In genomic region chr2:2571301-2572198, GRCh38 we compare ENCODE assay signal across 16 cellular contexts.
DNase-seq lines count a peak whose midpoint lies in the region; ATAC-seq and TF ChIP-seq lines count a peak whose summit lies in the region.
"Had no signal": no experiment of that assay in that cellular context is flagged by ENCODE, and none has a peak within 500 bp of the region (broad histone marks: within the 10 kb centered on the region; RNA-seq: fewer than 3 reads in every experiment).

No MANE protein-coding gene starts in this region.

- H3F3A ChIP-seq in neural progenitor cell (ENCODE audit: low read depth) = peaks cover 6% of the 10 kb centered on the region

- no peaks in the 10 kb centered on the region for H4K20me1 ChIP-seq in neural progenitor cell (ENCODE audit: low read depth)

- no peaks in the 10 kb centered on the region for H3K4me1 Mint-ChIP-seq in activated T-cell treated with anti-CD3 and anti-CD28 coated beads, Interleukin-2, amount 50 U/mL, for 24 hours (ENCODE audit: low read depth)
- H3K4me1 Mint-ChIP-seq in neural progenitor cell = no peaks in the 10 kb centered on the region
- H3K4me1 Mint-ChIP-seq: B cell had no signal

- H3K27me3 ChIP-seq in neural progenitor cell (no peaks in the 10 kb centered on the region), vagina (no peaks in the 10 kb centered on the region)

- TF ChIP-seq CTCF in neural progenitor cell (IDR thresholded peaks at IDR 0.05) (no peak), vagina (IDR thresholded peaks at IDR 0.05) (no peak)

- H3K4me3 Mint-ChIP-seq in activated T-cell treated with anti-CD3 and anti-CD28 coated beads, Interleukin-2, amount 50 U/mL, for 24 hours = no peak overlapping the region
- H3K4me3 Mint-ChIP-seq in neural progenitor cell = no peak overlapping the region
- H3K4me3 Mint-ChIP-seq: B cell; CD4-positive, alpha-beta T cell had no signal

- H3K79me2 ChIP-seq in neural progenitor cell (ENCODE audit: low read depth) = no peaks in the 10 kb centered on the region

- no peak overlapping the region for H3K27ac ChIP-seq in neural progenitor cell
- H3K27ac ChIP-seq in vagina = no peak overlapping the region
- H3K27ac ChIP-seq: HL-60 had no signal

- peak; percentile 20 for DNase-seq in activated T-cell treated with anti-CD3 and anti-CD28 coated beads, Interleukin-2, amount 50 U/mL, for 24 hours
- DNase-seq in activated T-cell treated with anti-CD3 and anti-CD28 coated beads for 4 hours (no peak), ecto neural progenitor cell (ENCODE audit: low spot score) (peak; percentile 43), neural progenitor cell (ENCODE audit: low spot score) (peak; percentile 26), vagina (ENCODE audit: extremely low spot score in 2 of 2) (peak; percentile 64 to 91)
- DNase-seq: C1 segment of cervical spinal cord, Calu3, DMS 273 treated with DMSO at 0.1 percent for 48 hours, GOT3 had no signal

- H3K9me3 ChIP-seq in neural progenitor cell (ENCODE audit: low read depth) (no peaks in the 10 kb centered on the region), vagina (no peaks in the 10 kb centered on the region)
- H3K9me3 ChIP-seq: HAP-1 had no signal

- no peak overlapping the region for H3K4me3 ChIP-seq in neural progenitor cell
- H3K4me3 ChIP-seq in vagina = no peak overlapping the region
- H3K4me3 ChIP-seq: GM12878, HAP-1 had no signal

- intact Hi-C loops in vagina (cut with DNase I) = no loop called here

- H3K36me3 Mint-ChIP-seq in activated T-cell treated with anti-CD3 and anti-CD28 coated beads, Interleukin-2, amount 50 U/mL, for 24 hours (ENCODE audit: low read depth) = no peaks in the 10 kb centered on the region
- no peaks in the 10 kb centered on the region for H3K36me3 Mint-ChIP-seq in neural progenitor cell

- ATAC-seq in HG03520 (IDR thresholded peaks at IDR 0.05; ENCODE audit: unreplicated experiment) = no peak
- ATAC-seq in GM18870 (IDR thresholded peaks at IDR 0.05; ENCODE audit: unreplicated experiment) = no peak
- ATAC-seq: GM12878 had no signal

- no peaks in the 10 kb centered on the region for H3K9me3 Mint-ChIP-seq in activated T-cell treated with anti-CD3 and anti-CD28 coated beads, Interleukin-2, amount 50 U/mL, for 24 hours
- H3K9me3 Mint-ChIP-seq in neural progenitor cell = no peaks in the 10 kb centered on the region
- H3K9me3 Mint-ChIP-seq: CD4-positive, alpha-beta T cell had no signal

- H3K27me3 Mint-ChIP-seq in activated T-cell treated with anti-CD3 and anti-CD28 coated beads, Interleukin-2, amount 50 U/mL, for 24 hours = no peaks in the 10 kb centered on the region
- H3K27me3 Mint-ChIP-seq in neural progenitor cell (ENCODE audit: insufficient read depth, low read depth) = peaks cover 6% of the 10 kb centered on the region
- H3K27me3 Mint-ChIP-seq: B cell; CD4-positive, alpha-beta T cell had no signal

- H3K4me2 ChIP-seq in neural progenitor cell = no peak overlapping the region

- H2AFZ ChIP-seq in neural progenitor cell (replicated peaks) = no peak overlapping the region

- H3K4me1 ChIP-seq in neural progenitor cell (no peaks in the 10 kb centered on the region), vagina (no peaks in the 10 kb centered on the region)
- H3K4me1 ChIP-seq: HAP-1 had no signal

- TF ChIP-seq POLR2A in vagina (IDR thresholded peaks at IDR 0.05) = no peak

- no peaks in the 10 kb centered on the region for H3K36me3 ChIP-seq in neural progenitor cell
- no peaks in the 10 kb centered on the region for H3K36me3 ChIP-seq in vagina
- H3K36me3 ChIP-seq: HAP-1 had no signal

- H3K27ac Mint-ChIP-seq in activated T-cell treated with anti-CD3 and anti-CD28 coated beads, Interleukin-2, amount 50 U/mL, for 24 hours = no peak overlapping the region
- H3K27ac Mint-ChIP-seq in neural progenitor cell = no peak overlapping the region
- H3K27ac Mint-ChIP-seq: B cell; CD4-positive, alpha-beta T cell had no signal

- H3K9ac ChIP-seq in neural progenitor cell = no peak overlapping the region
